In the genomic region with DNA sequence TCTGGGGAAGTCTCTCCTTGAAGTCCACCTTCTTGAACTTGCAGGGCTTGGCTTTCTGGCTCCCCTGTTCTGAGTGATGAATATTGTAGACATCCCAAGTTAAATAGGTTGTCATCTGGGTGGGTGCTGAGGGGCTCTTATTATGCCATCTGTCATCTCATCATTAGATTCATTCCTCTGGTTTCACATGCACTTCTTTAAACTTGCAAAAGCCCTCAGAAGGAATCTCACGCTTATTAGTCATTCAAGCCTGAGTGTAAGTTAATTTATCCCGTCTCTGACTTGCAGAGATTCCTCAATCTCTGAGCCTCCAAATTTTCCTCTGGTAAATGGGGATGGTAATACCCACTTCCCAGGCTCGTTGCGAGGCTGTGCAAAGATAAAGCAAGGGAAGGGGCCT, we compare ENCODE assay signal across 13 cellular contexts. TPM values are rescaled to one million over a fixed set of nuclear protein-coding genes. Genes with fewer than 3 reads are reported as not detected.
"Had no signal": no experiment of that assay in that cellular context is flagged by ENCODE, and none has a peak within 500 bp of the region (broad histone marks: within the 10 kb centered on the region; RNA-seq: fewer than 3 reads in every experiment).

No MANE protein-coding gene starts in this region.

- H3K4me2 ChIP-seq: hepatocyte, smooth muscle cell had no signal

- H3K79me2 ChIP-seq: hepatocyte had no signal

- H3K4me3 Mint-ChIP-seq: activated CD4-positive, alpha-beta memory T cell treated with anti-CD3 and anti-CD28 coated beads for 36 hours; activated naive CD8-positive, alpha-beta T cell treated with anti-CD3 and anti-CD28 coated beads, Interleukin-2, amount 10 ng/mL, durations not matched to agents 7 days and 5 days; stimulated activated effector memory CD8-positive, alpha-beta T cell treated with anti-CD3 and anti-CD28 coated beads, Interleukin-12 subunit alpha, Interleukin-12 subunit beta, amount 100 ng/mL, for 72 hours had no signal

- H3K36me3 ChIP-seq: gastrocnemius medialis, right atrium auricular region, transverse colon had no signal

- H2AFZ ChIP-seq: hepatocyte had no signal

- H3K9me3 Mint-ChIP-seq: stimulated activated effector memory CD8-positive, alpha-beta T cell treated with anti-CD3 and anti-CD28 coated beads, Interleukin-12 subunit alpha, Interleukin-12 subunit beta, amount 100 ng/mL, for 72 hours had no signal

- H3K9me3 ChIP-seq: gastrocnemius medialis, right atrium auricular region, transverse colon had no signal

- H3K4me3 ChIP-seq: coronary artery, gastrocnemius medialis, hepatocyte, right atrium auricular region, smooth muscle cell, transverse colon had no signal

- DNase-seq: activated CD4-positive, alpha-beta memory T cell treated with anti-CD3 and anti-CD28 coated beads for 36 hours; activated CD4-positive, CD25-positive, alpha-beta regulatory T cell treated with anti-CD3 and anti-CD28 coated beads, Interleukin-2, amount 50 U/mL, for 72 hours; activated naive CD8-positive, alpha-beta T cell treated with anti-CD3 and anti-CD28 coated beads, Interleukin-2, amount 10 ng/mL, durations not matched to agents 7 days and 5 days; effector CD4-positive, alpha-beta T cell; gastrocnemius medialis; left ventricle myocardium superior; transverse colon had no signal

- H3K27ac Mint-ChIP-seq: activated CD4-positive, alpha-beta memory T cell treated with anti-CD3 and anti-CD28 coated beads for 36 hours; activated naive CD8-positive, alpha-beta T cell treated with anti-CD3 and anti-CD28 coated beads, Interleukin-2, amount 10 ng/mL, durations not matched to agents 7 days and 5 days; stimulated activated effector memory CD8-positive, alpha-beta T cell treated with anti-CD3 and anti-CD28 coated beads, Interleukin-12 subunit alpha, Interleukin-12 subunit beta, amount 100 ng/mL, for 72 hours had no signal

- ATAC-seq: gastrocnemius medialis; left ventricle myocardium superior; stimulated activated effector memory CD8-positive, alpha-beta T cell treated with anti-CD3 and anti-CD28 coated beads, Interleukin-12 subunit alpha, Interleukin-12 subunit beta, amount 100 ng/mL, for 72 hours had no signal

- H3K36me3 Mint-ChIP-seq: activated naive CD8-positive, alpha-beta T cell treated with anti-CD3 and anti-CD28 coated beads, Interleukin-2, amount 10 ng/mL, durations not matched to agents 7 days and 5 days; stimulated activated effector memory CD8-positive, alpha-beta T cell treated with anti-CD3 and anti-CD28 coated beads, Interleukin-12 subunit alpha, Interleukin-12 subunit beta, amount 100 ng/mL, for 72 hours had no signal

- FAIRE-seq: endothelial cell of umbilical vein had no signal

- H3K27ac ChIP-seq: coronary artery, gastrocnemius medialis, hepatocyte, right atrium auricular region, transverse colon had no signal

RNA-seq across cellular contexts. Expression of a gene that starts 5.7 kb away (rescaled TPM):
- total RNA-seq: gastrocnemius medialis, left ventricle myocardium superior, right atrium auricular region, transverse colon had no signal
